17 cellular contexts compared by ENCODE assay signal in the genomic region with DNA sequence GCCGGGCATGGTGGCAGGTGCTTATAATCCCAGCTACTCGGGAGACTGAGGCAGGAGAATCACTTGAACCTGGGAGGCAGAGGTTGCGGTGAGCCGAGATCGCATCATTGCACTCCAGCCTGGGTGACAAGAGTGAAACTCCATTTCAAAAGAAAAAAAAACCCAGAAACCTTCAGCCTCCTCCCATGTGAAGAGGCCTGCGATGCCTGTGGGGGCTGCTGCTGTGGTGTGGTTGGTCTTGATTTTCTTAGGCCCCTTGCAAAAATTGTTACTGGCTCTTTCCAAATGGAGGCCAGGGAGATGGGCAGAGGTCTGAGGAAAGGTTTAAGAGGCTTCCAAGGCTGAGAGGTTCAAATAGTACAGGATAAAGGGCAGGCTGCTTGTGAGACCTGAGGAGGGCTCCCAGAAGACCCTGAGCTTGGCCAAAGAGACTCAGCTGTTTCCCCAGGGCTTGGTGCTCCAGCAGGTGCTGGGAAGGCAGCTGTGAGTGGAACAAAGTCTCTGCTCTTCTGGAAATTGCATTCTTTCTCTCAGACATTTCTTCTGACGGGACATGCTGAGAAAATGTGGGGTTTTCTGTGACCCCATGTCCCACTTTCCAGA. TPM values are rescaled to one million over a fixed set of nuclear protein-coding genes. Genes with fewer than 3 reads are reported as not detected.
DNase-seq lines count a peak whose midpoint lies in the region; ATAC-seq and TF ChIP-seq lines count a peak whose summit lies in the region.
"Had no signal": no experiment of that assay in that cellular context is flagged by ENCODE, and none has a peak within 500 bp of the region (broad histone marks: within the 10 kb centered on the region; RNA-seq: fewer than 3 reads in every experiment).

No MANE protein-coding gene starts in this region.

- no peak overlapping the region for H3K4me3 ChIP-seq in GM06990 (replicated peaks; ENCODE audit: low read depth, low read length)

- H3K4me1 Mint-ChIP-seq in activated naive CD8-positive, alpha-beta T cell treated with anti-CD3 and anti-CD28 coated beads for 36 hours, result peaks cover 22% of the 10 kb centered on the region

- ATAC-seq in GM19455 (IDR thresholded peaks at IDR 0.05; ENCODE audit: unreplicated experiment) (peak; percentile 27), HG02943 (IDR thresholded peaks at IDR 0.05; ENCODE audit: low read depth, unreplicated experiment) (peak; percentile 29), GM18519 (IDR thresholded peaks at IDR 0.05; ENCODE audit: low FRiP score, unreplicated experiment) (no peak)

- DNase-seq in GM06990 (ENCODE audit: extremely low read depth, insufficient read length) (peak; percentile 62), kidney glomerular epithelial cell (lab: John Stamatoyannopoulos, UW) (no peak), SHP77 (lab: John Stamatoyannopoulos, UW) (no peak), NCI-H1436 (lab: John Stamatoyannopoulos, UW) (no peak)
- no peak for DNase-seq in activated naive CD8-positive, alpha-beta T cell treated with anti-CD3 and anti-CD28 coated beads for 36 hours
- DNase-seq: activated CD8-positive, alpha-beta memory T cell treated with anti-CD3 and anti-CD28 coated beads for 24 hours; activated naive CD4-positive, alpha-beta T cell treated with Interleukin-2 at 50 U/mL for 16 hours; endodermal cell; foreskin melanocyte; Kasumi-1; midbrain; NCI-H2029 treated with DMSO at 0.1 percent for 48 hours; NCI-H82 had no signal

- no peaks in the 10 kb centered on the region for H3K27me3 Mint-ChIP-seq in activated naive CD8-positive, alpha-beta T cell treated with anti-CD3 and anti-CD28 coated beads for 36 hours

- no peaks in the 10 kb centered on the region for H3K36me3 ChIP-seq in GM06990 (ENCODE audit: control insufficient read depth, insufficient read depth, low read length)

- TF ChIP-seq CTCF in GM06990 (IDR thresholded peaks at IDR 0.05; ENCODE audit: insufficient read depth, low read length, poor library complexity, severe bottlenecking), result no peak

- no peak overlapping the region for H3K4me3 Mint-ChIP-seq in activated naive CD8-positive, alpha-beta T cell treated with anti-CD3 and anti-CD28 coated beads for 36 hours
- H3K4me3 Mint-ChIP-seq: brain, endodermal cell had no signal

- H3K36me3 Mint-ChIP-seq in activated naive CD8-positive, alpha-beta T cell treated with anti-CD3 and anti-CD28 coated beads for 36 hours, result peaks cover 3% of the 10 kb centered on the region
- H3K36me3 Mint-ChIP-seq: brain had no signal

- H3K9me3 Mint-ChIP-seq in activated naive CD8-positive, alpha-beta T cell treated with anti-CD3 and anti-CD28 coated beads for 36 hours, result no peaks in the 10 kb centered on the region
- H3K9me3 Mint-ChIP-seq: endodermal cell had no signal

- H3K27me3 ChIP-seq in GM06990 (replicated peaks; ENCODE audit: control insufficient read depth, insufficient read depth, low read length), result no peaks in the 10 kb centered on the region

- peak overlapping the region; percentile 18 for H3K27ac Mint-ChIP-seq in activated naive CD8-positive, alpha-beta T cell treated with anti-CD3 and anti-CD28 coated beads for 36 hours
- H3K27ac Mint-ChIP-seq: brain, endodermal cell had no signal

RNA-seq across cellular contexts. Expression of a gene that starts 18.4 kb away (rescaled TPM):
- total RNA-seq in activated naive CD8-positive, alpha-beta T cell treated with anti-CD3 and anti-CD28 coated beads for 36 hours, result 1 to 10 TPM; 7.5 to 8.5 TPM
- total RNA-seq: endodermal cell had no signal

RNA-seq across cellular contexts. Expression of a gene that starts 28.5 kb away (rescaled TPM):
- total RNA-seq in activated naive CD8-positive, alpha-beta T cell treated with anti-CD3 and anti-CD28 coated beads for 36 hours, result 1 to 10 TPM; 3.4 to 4.5 TPM
